Comparison of ENCODE assay signal across 8 cellular contexts in the genomic region with DNA sequence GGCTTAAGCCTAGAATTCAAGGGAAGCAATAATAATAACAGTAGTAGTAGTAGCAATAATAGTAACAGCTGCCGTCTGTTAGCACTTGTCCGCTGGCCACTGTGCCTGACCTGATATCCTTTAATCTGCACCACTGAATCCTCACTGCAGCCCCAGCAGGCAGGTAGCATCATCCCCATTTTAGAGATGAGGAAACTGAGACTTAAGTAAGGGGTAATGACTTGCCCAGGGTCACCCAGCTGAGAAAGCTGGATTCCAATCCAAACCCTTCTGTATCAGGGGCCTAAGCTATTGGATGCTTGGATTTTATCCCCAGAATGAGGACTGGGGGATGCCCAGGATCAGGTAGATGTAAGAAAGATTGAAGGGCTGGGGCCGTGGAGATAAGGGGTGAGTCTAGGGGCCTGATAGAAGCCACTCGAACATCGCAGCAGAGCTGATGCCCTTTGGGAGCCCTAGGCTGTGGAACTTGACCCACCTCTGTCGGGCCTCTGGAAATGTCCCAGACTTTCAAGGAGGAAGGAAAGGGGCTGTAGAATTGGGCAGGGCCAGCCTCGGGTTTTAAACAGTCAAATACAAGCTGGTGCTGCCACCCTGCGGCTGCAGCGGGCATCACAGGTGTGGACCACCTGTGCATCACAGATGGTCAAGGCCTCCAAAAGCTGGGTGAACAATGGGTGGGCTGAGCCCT.
DNase-seq lines count a peak whose midpoint lies in the region; ATAC-seq and TF ChIP-seq lines count a peak whose summit lies in the region.

No MANE protein-coding gene starts in this region.

- TF ChIP-seq CTCF in cardiac fibroblast (IDR thresholded peaks at IDR 0.05; ENCODE audit: low read depth, low read length) = peak; percentile 87

- H3K4me3 ChIP-seq in cardiac fibroblast (replicated peaks in 1 of 2; ENCODE audit: low read depth in 2 of 2, low read length in 2 of 2) = no peak overlapping the region

- intact Hi-C loops in left colon (cut with DNase I, micrococcal nuclease) = loop anchor here in 1 of 2 donors (10.0 kb wide), 1 partner anchor 234 kb away; no protein-coding TSS in a partner anchor

- DNase-seq in NCI-H1417 (lab: John Stamatoyannopoulos, UW) = peak; percentile 32 to 76 (median 56)
- no peak for DNase-seq in NCI-H1417 treated with DMSO at 0.1 percent for 48 hours (lab: John Stamatoyannopoulos, UW)
- peak; percentile 27 for DNase-seq in NCI-H1694 treated with DMSO at 0.1 percent for 48 hours (lab: John Stamatoyannopoulos, UW)
- peak; percentile 30 for DNase-seq in activated CD4-positive, CD25-positive, alpha-beta regulatory T cell treated with anti-CD3 and anti-CD28 coated beads, Interleukin-2, amount 50 U/mL, for 16 hours (ENCODE audit: low read depth, low spot score)
- DNase-seq in cardiac fibroblast (ENCODE audit: low read depth in 2 of 2) = peak; percentile 67 to 71
- DNase-seq in left colon = peak; percentile 41 to 68
- peak; percentile 45 to 64 for DNase-seq in stimulated activated CD4-positive, alpha-beta T cell treated with anti-CD3 and anti-CD28 coated beads, Interleukin-4, amount 100 ng/mL, for 4 hours

- peak; percentile 67 for ATAC-seq in left colon
- no peak for ATAC-seq in GM21381 (IDR thresholded peaks at IDR 0.05; ENCODE audit: unreplicated experiment)
